ENCODE assay signal across 8 cellular contexts in genomic region chr13:20525144-20525600, GRCh38. TPM values are rescaled to one million over a fixed set of nuclear protein-coding genes. Genes with fewer than 3 reads are reported as not detected.
DNase-seq lines count a peak whose midpoint lies in the region; ATAC-seq and TF ChIP-seq lines count a peak whose summit lies in the region.

No MANE protein-coding gene starts in this region.

- intact Hi-C loops in cardiac septum (cut with DNase I) = loop anchor here (2.0 to 10.0 kb wide), 3 partner anchors 42 to 290 kb away; partner anchors contain the start of genes IFT88 and IL17D

- no peaks in the 10 kb centered on the region for H3K36me3 Mint-ChIP-seq in activated naive CD4-positive, alpha-beta T cell treated with anti-CD3 and anti-CD28 coated beads, Interleukin-2, amount 50 U/mL, for 72 hours

- H3K9ac ChIP-seq in Karpas-422 (ENCODE audit: low read length) = peak overlapping the region; percentile 70

- H3K4me3 ChIP-seq in Karpas-422 (ENCODE audit: low read length) = peak overlapping the region; percentile 72
- H3K4me3 ChIP-seq in osteoblast (ENCODE audit: insufficient read depth, low read length) = peak overlapping the region; percentile 92

- H3K9me3 ChIP-seq in Karpas-422 (ENCODE audit: low read length) (no peaks in the 10 kb centered on the region), osteoblast (ENCODE audit: low read depth, low read length) (no peaks in the 10 kb centered on the region)

- H3K4me2 ChIP-seq in Karpas-422 (ENCODE audit: low read depth, low read length, poor library complexity, severe bottlenecking) (peak overlapping the region; percentile 67), osteoblast (ENCODE audit: insufficient read depth, low read length) (peak overlapping the region; percentile 91)

- H4K20me1 ChIP-seq in Karpas-422 (ENCODE audit: insufficient read depth, low read depth, low read length) (no peaks in the 10 kb centered on the region), osteoblast (ENCODE audit: insufficient read depth, low read length) (no peaks in the 10 kb centered on the region)

- peak; percentile 3 for DNase-seq in CD1c-positive myeloid dendritic cell (ENCODE audit: extremely low spot score)
- DNase-seq in Karpas-422 = no peak
- peak; percentile 33 to 56 for DNase-seq in activated naive CD4-positive, alpha-beta T cell treated with anti-CD3 and anti-CD28 coated beads, Interleukin-2, amount 50 U/mL, for 72 hours (ENCODE audit: low spot score in 2 of 2)
- DNase-seq in cardiac septum (ENCODE audit: low spot score) = peak; percentile 80
- DNase-seq in osteoblast (ENCODE audit: insufficient read length, low spot score, missing footprints) = no peak
- DNase-seq in KBM-7 = no peak
- DNase-seq in GF-D8 (lab: John Stamatoyannopoulos, UW) = no peak

- peak; percentile 10 for ATAC-seq in GM21367 (IDR thresholded peaks at IDR 0.05; ENCODE audit: unreplicated experiment)
- peak; percentile 15 to 21 for ATAC-seq in activated naive CD4-positive, alpha-beta T cell treated with anti-CD3 and anti-CD28 coated beads, Interleukin-2, amount 50 U/mL, for 72 hours

- H3K79me2 ChIP-seq in Karpas-422 (ENCODE audit: low read length) = no peaks in the 10 kb centered on the region
- peaks cover 8% of the 10 kb centered on the region for H3K79me2 ChIP-seq in osteoblast (ENCODE audit: insufficient read depth, low read length)

- H3K9me3 Mint-ChIP-seq in activated naive CD4-positive, alpha-beta T cell treated with anti-CD3 and anti-CD28 coated beads, Interleukin-2, amount 50 U/mL, for 72 hours = no peaks in the 10 kb centered on the region

- H3K27ac ChIP-seq in Karpas-422 (ENCODE audit: low read length) = no peak overlapping the region
- no peak overlapping the region for H3K27ac ChIP-seq in osteoblast (ENCODE audit: low read depth, low read length)

- TF ChIP-seq CTCF in osteoblast (IDR thresholded peaks at IDR 0.05; ENCODE audit: extremely low read depth, low read depth, low read length) = no peak

- in situ Hi-C loops in KBM-7 (cut with MboI; ENCODE audit: low pct_unique_long_range_greater_than_20kb, low sequenced_read_pairs) = no loop called here

- H2AFZ ChIP-seq in Karpas-422 (ENCODE audit: low read length) (peak overlapping the region; percentile 94), osteoblast (ENCODE audit: low read length) (peak overlapping the region; percentile 95)

- H3K27me3 ChIP-seq in Karpas-422 (ENCODE audit: low read length) = no peaks in the 10 kb centered on the region
- no peaks in the 10 kb centered on the region for H3K27me3 ChIP-seq in osteoblast (ENCODE audit: insufficient read depth, low read length)

- H3K4me1 ChIP-seq in Karpas-422 (ENCODE audit: low read length) (peaks cover 16% of the 10 kb centered on the region), osteoblast (ENCODE audit: insufficient read depth, low read length) (peaks cover 10% of the 10 kb centered on the region)

- H3K9me2 ChIP-seq in Karpas-422 (replicated peaks; ENCODE audit: insufficient read depth, low read length) = no peaks in the 10 kb centered on the region

- H3K36me3 ChIP-seq in Karpas-422 (ENCODE audit: insufficient read depth, low read length) = no peaks in the 10 kb centered on the region
- no peaks in the 10 kb centered on the region for H3K36me3 ChIP-seq in osteoblast (ENCODE audit: insufficient read depth, low read length)

- peak overlapping the region in 1 of 2 donors; percentile 79 for H3K27ac Mint-ChIP-seq in activated naive CD4-positive, alpha-beta T cell treated with anti-CD3 and anti-CD28 coated beads, Interleukin-2, amount 50 U/mL, for 72 hours

RNA-seq across cellular contexts. Expression of gene CRYL1, which starts 0.5 kb away (rescaled TPM):
- total RNA-seq in Karpas-422 (2014; rRNA removed; shearing (Covaris generic); ENCODE audit: low replicate concordance) = 1.7 and 3.0 TPM in 2 replicates
- 10 to 100 TPM in 1 of 2 donors, 1 to 10 TPM in 1; 9.0 to 10.1 TPM for total RNA-seq in activated naive CD4-positive, alpha-beta T cell treated with anti-CD3 and anti-CD28 coated beads, Interleukin-2, amount 50 U/mL, for 72 hours
- total RNA-seq in cardiac septum (20.6 TPM), osteoblast (12.7 and 13.0 TPM in 2 replicates)

RNA-seq across cellular contexts. Expression of gene IFT88, which starts 41.8 kb away (rescaled TPM):
- total RNA-seq in Karpas-422 (2014; rRNA removed; shearing (Covaris generic); ENCODE audit: low replicate concordance) = 7.4 and 10.8 TPM in 2 replicates
- total RNA-seq in activated naive CD4-positive, alpha-beta T cell treated with anti-CD3 and anti-CD28 coated beads, Interleukin-2, amount 50 U/mL, for 72 hours = 1 to 10 TPM; 1.6 to 4.1 TPM
- 9.7 TPM for total RNA-seq in cardiac septum
- total RNA-seq in osteoblast = 20.3 and 20.9 TPM in 2 replicates

Comparison
In these comparisons a context has a peak if more than half of its experiments do, and no peak if none do; other contexts are left out.
1. DNase-seq: peak in CD1c-positive myeloid dendritic cell (single experiment), activated naive CD4-positive, alpha-beta T cell treated with anti-CD3 and anti-CD28 coated beads, Interleukin-2, amount 50 U/mL, for 72 hours (2 of 2) and cardiac septum (single experiment); none in Karpas-422 (single experiment), osteoblast (single experiment), KBM-7 (single experiment) and GF-D8 (single experiment).